ENCODE assay signal across 17 cellular contexts in genomic region chr11:60128376-60128775, GRCh38. TPM values are rescaled to one million over a fixed set of nuclear protein-coding genes. Genes with fewer than 3 reads are reported as not detected.
DNase-seq lines count a peak whose midpoint lies in the region; ATAC-seq and TF ChIP-seq lines count a peak whose summit lies in the region.
"Had no signal": no experiment of that assay in that cellular context is flagged by ENCODE, and none has a peak within 500 bp of the region (broad histone marks: within the 10 kb centered on the region; RNA-seq: fewer than 3 reads in every experiment).

No MANE protein-coding gene starts in this region.

- H3K36me3 ChIP-seq in HCT116 (ENCODE audit: control insufficient read depth in 1 of 2, insufficient read depth in 2 of 2, low read length in 2 of 2) (no peaks in the 10 kb centered on the region), RWPE2 (ENCODE audit: low read depth) (no peaks in the 10 kb centered on the region), endodermal cell (ENCODE audit: control insufficient read depth, insufficient read depth, low read length) (no peaks in the 10 kb centered on the region)
- H3K36me3 ChIP-seq: BE2C had no signal

- no peak overlapping the region for H3K9ac ChIP-seq in HCT116 (ENCODE audit: low read length)
- H3K9ac ChIP-seq in endodermal cell (ENCODE audit: extremely low read depth, low read length, poor library complexity, severe bottlenecking): no peak overlapping the region

- no peak overlapping the region for H3K27ac Mint-ChIP-seq in endodermal cell
- H3K27ac Mint-ChIP-seq: CD4-positive, alpha-beta memory T cell had no signal

- H3K36me3 Mint-ChIP-seq in endodermal cell (ENCODE audit: low read depth): peaks cover 4% of the 10 kb centered on the region
- H3K36me3 Mint-ChIP-seq: CD4-positive, alpha-beta memory T cell had no signal

- 100% methylated on average over 1 to 2 of the region's 2 CpGs for WGBS in endodermal cell (ENCODE audit: insufficient coverage in 1 of 2, insufficient read length in 1 of 2), 2 experiments

- H3K9me2 ChIP-seq in HCT116 (ENCODE audit: insufficient read depth): no peaks in the 10 kb centered on the region

- peaks cover 3 to 16% of the 10 kb centered on the region in 2 experiments; a peak in 3 of 4 replicates for H3K4me1 ChIP-seq in HCT116 (ENCODE audit: control insufficient read depth in 1 of 2, insufficient read depth in 2 of 2, low read length in 2 of 2)
- peaks cover 22% of the 10 kb centered on the region for H3K4me1 ChIP-seq in RWPE2 (ENCODE audit: insufficient read depth, poor library complexity, severe bottlenecking)
- no peaks in the 10 kb centered on the region for H3K4me1 ChIP-seq in endodermal cell (ENCODE audit: control insufficient read depth, insufficient read depth, low read length)
- H3K4me1 ChIP-seq: A549, BE2C had no signal

- no peak overlapping the region for H3K27ac ChIP-seq in HCT116 (ENCODE audit: low read depth, low read length)
- peak overlapping the region; percentile 74 for H3K27ac ChIP-seq in RWPE2 (ENCODE audit: poor library complexity, severe bottlenecking)
- H3K27ac ChIP-seq in endodermal cell (ENCODE audit: low read depth, low read length): no peak overlapping the region
- H3K27ac ChIP-seq: A549, C4-2B had no signal

- TF ChIP-seq CTCF in HCT116 (IDR thresholded peaks at IDR 0.05 in 2 of 3, conservative IDR thresholded peaks at IDR 0.05 in 1 of 3; ENCODE audit: borderline replicate concordance in 1 of 3, insufficient read depth in 1 of 3, low read depth in 2 of 3, low read length in 2 of 3) (no peak), RWPE2 (IDR thresholded peaks at IDR 0.05; ENCODE audit: poor library complexity, severe bottlenecking) (no peak), endodermal cell (conservative IDR thresholded peaks at IDR 0.05) (no peak), omental fat pad (IDR thresholded peaks at IDR 0.05) (no peak)

- ATAC-seq in HCT116 (no peak), RWPE2 (ENCODE audit: low read depth) (no peak), omental fat pad (ENCODE audit: low FRiP score) (no peak), GM21526 (IDR thresholded peaks at IDR 0.05; ENCODE audit: low FRiP score, unreplicated experiment) (no peak)
- ATAC-seq: A549 had no signal

- no peaks in the 10 kb centered on the region for H3K79me2 ChIP-seq in HCT116 (ENCODE audit: insufficient read depth, low read length)

- H3K4me3 ChIP-seq in HCT116 (replicated peaks in 1 of 2; ENCODE audit: low read depth in 1 of 2, low read length in 2 of 2) (no peak overlapping the region), RWPE2 (ENCODE audit: severe bottlenecking) (no peak overlapping the region), endodermal cell (ENCODE audit: low read length) (peak overlapping the region; percentile 13)
- H3K4me3 ChIP-seq: A549 had no signal

- intact Hi-C loops in HCT116 (cut with micrococcal nuclease): no loop called here

- no peak for TF ChIP-seq POLR2A in HCT116 (IDR thresholded peaks at IDR 0.05; ENCODE audit: borderline replicate concordance, extremely low read depth, insufficient read depth, insufficient read length)

- H3K27me3 ChIP-seq in HCT116 (ENCODE audit: insufficient read depth, low read length) (no peaks in the 10 kb centered on the region), RWPE2 (ENCODE audit: insufficient read depth, poor library complexity, severe bottlenecking) (no peaks in the 10 kb centered on the region), endodermal cell (ENCODE audit: control insufficient read depth, insufficient read depth, low read length, poor library complexity, severe bottlenecking) (no peaks in the 10 kb centered on the region)
- H3K27me3 ChIP-seq: BE2C had no signal

- no peak overlapping the region for H3K4me2 ChIP-seq in HCT116 (ENCODE audit: low read length)
- H3K4me2 ChIP-seq: A549 had no signal

- no peaks in the 10 kb centered on the region for H3K9me3 ChIP-seq in HCT116 (ENCODE audit: control insufficient read depth in 1 of 2, insufficient read depth in 1 of 2, low read depth in 1 of 2, low read length in 2 of 2)
- no peaks in the 10 kb centered on the region for H3K9me3 ChIP-seq in RWPE2 (ENCODE audit: severe bottlenecking)
- peaks cover 46% of the 10 kb centered on the region for H3K9me3 ChIP-seq in endodermal cell (ENCODE audit: control insufficient read depth, low read length)
- H3K9me3 ChIP-seq: A549, BE2C had no signal

- DNase-seq in HCT116 (ENCODE audit: low read depth, low spot score): no peak
- no peak for DNase-seq in RWPE2 (ENCODE audit: low spot score)
- no peak for DNase-seq in endodermal cell
- no peak for DNase-seq in NCI-H187 (lab: John Stamatoyannopoulos, UW)
- no peak for DNase-seq in omental fat pad (ENCODE audit: low spot score)
- DNase-seq: BE2C; CD4-positive, alpha-beta memory T cell; COR-L47; DND-41; GDM1; IMR-90 had no signal

- no peaks in the 10 kb centered on the region for H3K27me3 Mint-ChIP-seq in endodermal cell (ENCODE audit: insufficient read depth)

- RAD21 ChIA-PET in HCT116 (lab: Charles Lee; ENCODE audit: low non-redundant PET in 1 of 2, low total read pairs in 2 of 2, uncharacterized antibody in 2 of 2, unreplicated experiment in 2 of 2): no interaction called here

- H4K20me1 ChIP-seq in HCT116 (ENCODE audit: insufficient read depth): no peaks in the 10 kb centered on the region

- H3K4me3 Mint-ChIP-seq in endodermal cell: no peak overlapping the region
- H3K4me3 Mint-ChIP-seq: CD4-positive, alpha-beta memory T cell had no signal

- peak overlapping the region; percentile 41 for H2AFZ ChIP-seq in HCT116 (ENCODE audit: low read depth, low read length, poor library complexity, severe bottlenecking)

- CTCF ChIA-PET in HCT116 (lab: Charles Lee): no interaction called here

- peaks cover 5% of the 10 kb centered on the region for H3K4me1 Mint-ChIP-seq in endodermal cell
- H3K4me1 Mint-ChIP-seq: CD4-positive, alpha-beta memory T cell had no signal

- no peak for TF ChIP-seq RAD21 in HCT116 (IDR thresholded peaks at IDR 0.05; ENCODE audit: low read depth)

- peaks cover 38% of the 10 kb centered on the region for H3K9me3 Mint-ChIP-seq in endodermal cell

- BruUV-seq in HCT116 (replicated peaks; lab: Mats Ljungman, UMichigan): no TSS peak

- POLR2A ChIA-PET in HCT116 (lab: Charles Lee): no interaction called here

TF ChIP-seq in HCT116, 20 proteins besides CTCF, POLR2A, EP300 and RAD21:
- TF ChIP-seq EZH2 (IDR thresholded peaks at IDR 0.05) (no peak), SRF (IDR thresholded peaks at IDR 0.05; ENCODE audit: low read depth) (no peak), FOSL1 (IDR thresholded peaks at IDR 0.05; ENCODE audit: low read depth) (no peak), CEBPB (IDR thresholded peaks at IDR 0.05; ENCODE audit: low read depth) (no peak), POLR2AphosphoS5 (IDR thresholded peaks at IDR 0.05; ENCODE audit: low read depth, low read length) (no peak), ATF3 (IDR thresholded peaks at IDR 0.05) (no peak), EGR1 (IDR thresholded peaks at IDR 0.05; ENCODE audit: low read depth) (no peak), YY1 (IDR thresholded peaks at IDR 0.05; ENCODE audit: extremely low read depth, insufficient replicate concordance, low read depth, low read length) (no peak), SP1 (IDR thresholded peaks at IDR 0.05; ENCODE audit: low read depth) (no peak), ZFX (IDR thresholded peaks at IDR 0.05) (no peak), TCF7L2 (IDR thresholded peaks at IDR 0.05; ENCODE audit: borderline replicate concordance, extremely low read depth, insufficient read depth, insufficient read length) (no peak), ELF1 (IDR thresholded peaks at IDR 0.05; ENCODE audit: borderline replicate concordance, low read depth) (no peak)
- TF ChIP-seq, protein P1, sequence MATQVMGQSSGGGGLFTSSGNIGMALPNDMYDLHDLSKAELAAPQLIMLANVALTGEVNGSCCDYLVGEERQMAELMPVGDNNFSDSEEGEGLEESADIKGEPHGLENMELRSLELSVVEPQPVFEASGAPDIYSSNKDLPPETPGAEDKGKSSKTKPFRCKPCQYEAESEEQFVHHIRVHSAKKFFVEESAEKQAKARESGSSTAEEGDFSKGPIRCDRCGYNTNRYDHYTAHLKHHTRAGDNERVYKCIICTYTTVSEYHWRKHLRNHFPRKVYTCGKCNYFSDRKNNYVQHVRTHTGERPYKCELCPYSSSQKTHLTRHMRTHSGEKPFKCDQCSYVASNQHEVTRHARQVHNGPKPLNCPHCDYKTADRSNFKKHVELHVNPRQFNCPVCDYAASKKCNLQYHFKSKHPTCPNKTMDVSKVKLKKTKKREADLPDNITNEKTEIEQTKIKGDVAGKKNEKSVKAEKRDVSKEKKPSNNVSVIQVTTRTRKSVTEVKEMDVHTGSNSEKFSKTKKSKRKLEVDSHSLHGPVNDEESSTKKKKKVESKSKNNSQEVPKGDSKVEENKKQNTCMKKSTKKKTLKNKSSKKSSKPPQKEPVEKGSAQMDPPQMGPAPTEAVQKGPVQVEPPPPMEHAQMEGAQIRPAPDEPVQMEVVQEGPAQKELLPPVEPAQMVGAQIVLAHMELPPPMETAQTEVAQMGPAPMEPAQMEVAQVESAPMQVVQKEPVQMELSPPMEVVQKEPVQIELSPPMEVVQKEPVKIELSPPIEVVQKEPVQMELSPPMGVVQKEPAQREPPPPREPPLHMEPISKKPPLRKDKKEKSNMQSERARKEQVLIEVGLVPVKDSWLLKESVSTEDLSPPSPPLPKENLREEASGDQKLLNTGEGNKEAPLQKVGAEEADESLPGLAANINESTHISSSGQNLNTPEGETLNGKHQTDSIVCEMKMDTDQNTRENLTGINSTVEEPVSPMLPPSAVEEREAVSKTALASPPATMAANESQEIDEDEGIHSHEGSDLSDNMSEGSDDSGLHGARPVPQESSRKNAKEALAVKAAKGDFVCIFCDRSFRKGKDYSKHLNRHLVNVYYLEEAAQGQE (IDR thresholded peaks at IDR 0.05; ENCODE audit: low read depth): no peak

RNA-seq across cellular contexts. Expression of gene MS4A2, which starts 39.9 kb away (rescaled TPM):
- total RNA-seq in HCT116 (2021; ENCODE audit: unreplicated experiment) (not detected), endodermal cell (not detected), omental fat pad (1 to 10 TPM in 3 of 4 donors, under 1 TPM in 1; 0.31 to 2.5 (median 1.3) TPM)
- polyA plus RNA-seq in HCT116 (2012): not detected in 2 replicates
- not detected for polyA plus RNA-seq in endodermal cell (2013, experiment 1 of 2)
- polyA plus RNA-seq in endodermal cell (2013, experiment 2 of 2): not detected
- total RNA-seq: CD4-positive, alpha-beta memory T cell; H4; HT-29; IMR-90 had no signal
- polyA plus RNA-seq: A549; AG04450; CD4-positive, alpha-beta memory T cell; IMR-90 had no signal

RNA-seq across cellular contexts. Expression of gene MS4A6A, which starts 54.5 kb away (rescaled TPM):
- total RNA-seq in HCT116 (2021; ENCODE audit: unreplicated experiment): 0.52 TPM
- 0.04 TPM in 1 of 2 replicates, not detected in the other for polyA plus RNA-seq in HCT116 (2012)
- not detected for total RNA-seq in endodermal cell
- polyA plus RNA-seq in endodermal cell (2013, experiment 1 of 2): 0.50 TPM
- polyA plus RNA-seq in endodermal cell (2013, experiment 2 of 2): not detected
- 100 to 1,000 TPM; 167 to 239 (median 219) TPM for total RNA-seq in omental fat pad
- total RNA-seq: H4, HT-29, IMR-90 had no signal
- polyA plus RNA-seq: A549, AG04450, IMR-90 had no signal

Comparison
In these comparisons a context has a peak if more than half of its experiments do, and no peak if none do; other contexts are left out.
1. RNA of gene MS4A6A, which starts 54.5 kb away (total RNA-seq): 167 to 239 TPM in omental fat pad; 0.52 TPM in HCT116 (single experiment) and not detected in endodermal cell; every median in the first group is over 100 times any median in the second.